Comparison of ENCODE assay signal across 8 cellular contexts in the genomic region with DNA sequence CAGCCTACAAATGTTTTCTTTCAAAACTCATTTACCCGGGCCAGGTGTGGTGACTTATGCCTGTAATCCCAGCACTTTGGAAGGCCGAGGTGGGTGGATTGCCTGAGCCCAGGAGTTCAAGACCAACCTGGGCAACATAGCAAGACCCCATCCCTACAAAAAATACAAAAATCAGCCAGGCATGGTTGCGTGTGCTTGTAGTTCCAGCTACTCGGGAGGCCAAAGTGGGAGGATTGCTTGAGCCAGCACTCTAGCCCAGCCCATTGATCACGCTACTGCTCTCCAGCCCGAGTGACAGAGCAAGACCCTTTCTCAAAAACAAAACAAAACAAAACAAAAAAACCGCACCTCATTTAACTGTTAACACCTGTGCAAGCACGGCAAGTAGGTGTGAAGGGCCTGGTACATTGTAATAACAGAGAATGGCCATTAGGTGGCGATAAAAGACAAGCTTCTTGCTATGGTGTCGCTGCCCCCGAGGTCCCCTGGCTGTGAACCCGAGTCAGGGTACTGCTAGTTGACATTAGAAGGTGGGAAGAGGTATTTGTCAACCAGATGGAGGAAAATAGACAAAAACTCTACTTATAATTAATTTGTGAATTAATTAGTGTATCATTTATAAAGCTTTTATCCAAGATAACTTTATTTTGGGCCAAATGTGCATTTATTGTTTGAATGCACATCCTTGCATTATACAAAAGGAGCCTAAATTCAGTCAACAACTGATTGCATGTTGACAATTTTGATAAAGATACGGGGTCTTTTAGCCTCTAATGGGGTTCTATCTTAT.
A peak's percentile ranks its signal among the peaks of the same experiment; 100 is the strongest.
DNase-seq lines count a peak whose midpoint lies in the region; ATAC-seq lines count a peak whose summit lies in the region.

No MANE protein-coding gene starts in this region.

- ATAC-seq in GM21723 (IDR thresholded peaks at IDR 0.05; ENCODE audit: unreplicated experiment) (peak; percentile 69), left cardiac atrium (peak; percentile 71 to 82), HG03135 (IDR thresholded peaks at IDR 0.05; ENCODE audit: unreplicated experiment) (no peak)

- no peaks in the 10 kb centered on the region for H3K9me3 ChIP-seq in adipocyte (ENCODE audit: control insufficient read depth, low read length)

- intact Hi-C loops in left cardiac atrium (cut with DNase I): loop anchor here (2.0 to 5.0 kb wide), 2 partner anchors 199 to 604 kb away; no protein-coding TSS in a partner anchor

- H3K4me1 ChIP-seq in adipocyte (ENCODE audit: control insufficient read depth, insufficient read depth, low read length): peaks cover 5% of the 10 kb centered on the region

- peaks cover 4% of the 10 kb centered on the region for H3K27me3 ChIP-seq in adipocyte (replicated peaks; ENCODE audit: control insufficient read depth, insufficient read depth, low read length)

- DNase-seq in DMS114 treated with DMSO at 0.1 percent for 48 hours (lab: John Stamatoyannopoulos, UW; ENCODE audit: unreplicated experiment) (peak; percentile 16), MV-4-11 (lab: John Stamatoyannopoulos, UW) (peak; percentile 39), SIG-M5 treated with dmso at 0.1 percent for 504 hours (lab: John Stamatoyannopoulos, UW; ENCODE audit: unreplicated experiment) (peak; percentile 71), adipocyte (ENCODE audit: low read depth) (peak; percentile 81), left cardiac atrium (peak; percentile 47), retina (peak; percentile 74)

- H3K9ac ChIP-seq in adipocyte (ENCODE audit: low read length): no peak overlapping the region

- no peaks in the 10 kb centered on the region for H3K36me3 ChIP-seq in adipocyte (ENCODE audit: control insufficient read depth, insufficient read depth, low read length, severe bottlenecking)

- peak overlapping the region; percentile 5 for H3K4me3 ChIP-seq in adipocyte (ENCODE audit: low read length)

Comparison
In these comparisons a context has a peak if more than half of its experiments do, and no peak if none do; other contexts are left out.
1. DNase-seq: peak in every context shown above with its lines; median percentile 81 in adipocyte; 74 in retina; 71 in SIG-M5 treated with dmso at 0.1 percent for 504 hours; 47 in left cardiac atrium; 39 in MV-4-11; 16 in DMS114 treated with DMSO at 0.1 percent for 48 hours.